ENCODE assay signal across 27 cellular contexts in genomic region chr7:80466638-80467037, GRCh38. TPM values are rescaled to one million over a fixed set of nuclear protein-coding genes. Genes with fewer than 3 reads are reported as not detected.
DNase-seq lines count a peak whose midpoint lies in the region; ATAC-seq and TF ChIP-seq lines count a peak whose summit lies in the region.
"Had no signal": no experiment of that assay in that cellular context is flagged by ENCODE, and none has a peak within 500 bp of the region (broad histone marks: within the 10 kb centered on the region; RNA-seq: fewer than 3 reads in every experiment).

No MANE protein-coding gene starts in this region.

- TF ChIP-seq RAD21 in IMR-90 (IDR thresholded peaks at IDR 0.05; ENCODE audit: low read length), result no peak

- no peak overlapping the region; the same call in 1 of the 2 replicates for H4K5ac ChIP-seq in IMR-90 (ENCODE audit: low read depth, low read length)

- no peaks in the 10 kb centered on the region for H3K9me1 ChIP-seq in IMR-90 (ENCODE audit: insufficient read depth, low read length)

- CTCF ChIA-PET in IMR-90 (lab: Yijun Ruan, JAX), result interaction anchor here (1.0 kb wide), 1 partner anchor 38 kb away, joined by 3 read pairs; no protein-coding TSS in a partner anchor

- no peak overlapping the region for H3K4ac ChIP-seq in IMR-90 (ENCODE audit: low read depth, low read length)

- H2BK15ac ChIP-seq in IMR-90 (ENCODE audit: low read depth, low read length), result no peak overlapping the region

- no peak overlapping the region for H2AK9ac ChIP-seq in IMR-90 (replicated peaks; ENCODE audit: low read depth, low read length, poor library complexity)

- peak overlapping the region; percentile 54; the same call in 1 of the 2 replicates for H3K18ac ChIP-seq in IMR-90 (ENCODE audit: low read depth, low read length)

- peak overlapping the region; percentile 52; the same call in 1 of the 2 replicates for H2BK120ac ChIP-seq in IMR-90 (ENCODE audit: low read depth, low read length)

- peak; percentile 54 to 86 (median 68) for ATAC-seq in heart left ventricle
- ATAC-seq in IMR-90 (ENCODE audit: low read depth), result no peak; the same call in 1 of the 2 replicates
- no peak for ATAC-seq in GM18502 (IDR thresholded peaks at IDR 0.05; ENCODE audit: poor library complexity, unreplicated experiment)
- ATAC-seq: activated CD8-positive, alpha-beta memory T cell treated with anti-CD3 and anti-CD28 coated beads, Interleukin-2, amount 10 ng/mL, durations not matched to agents 7 days and 5 days; activated T-cell treated with anti-CD3 and anti-CD28 coated beads, Interleukin-2, amount 50 U/mL, for 4 hours; K562 had no signal

- BruUV-seq in IMR-90 (replicated peaks; lab: Mats Ljungman, UMichigan), result no TSS peak

- H3K4me2 ChIP-seq in IMR-90 (ENCODE audit: low read depth, low read length), result peak overlapping the region; percentile 76; the same call in 1 of the 2 replicates
- H3K4me2 ChIP-seq in smooth muscle cell, result peak overlapping the region; percentile 59

- POLR2A ChIA-PET in IMR-90 (lab: Charles Lee; ENCODE audit: unreplicated experiment), result interaction anchor here (0.9 kb wide), 1 partner anchor 188 kb away, joined by 3 read pairs; no protein-coding TSS in a partner anchor

- H3K4me3 ChIP-seq in heart left ventricle (no peak overlapping the region), IMR-90 (ENCODE audit: insufficient read depth, low read depth, low read length) (no peak overlapping the region), fibroblast of villous mesenchyme (ENCODE audit: low read depth, low read length) (no peak overlapping the region), smooth muscle cell (no peak overlapping the region)
- H3K4me3 ChIP-seq: esophagus squamous epithelium, K562, SK-N-MC, suprapubic skin, upper lobe of left lung had no signal

- no peaks in the 10 kb centered on the region for H3K9me3 ChIP-seq in heart left ventricle
- H3K9me3 ChIP-seq in IMR-90 (ENCODE audit: control insufficient read depth, insufficient read depth, low read length), result no peaks in the 10 kb centered on the region
- no peaks in the 10 kb centered on the region for H3K9me3 ChIP-seq in smooth muscle cell (replicated peaks; ENCODE audit: low read depth)
- H3K9me3 ChIP-seq: esophagus squamous epithelium, suprapubic skin, upper lobe of left lung had no signal

- TF ChIP-seq POLR2A in heart left ventricle (IDR thresholded peaks at IDR 0.05) (no peak), IMR-90 (IDR thresholded peaks at IDR 0.05; ENCODE audit: low read depth, low read length) (no peak)

- no peak overlapping the region for H3K23ac ChIP-seq in IMR-90 (ENCODE audit: low read depth, low read length)

- no peaks in the 10 kb centered on the region for H3F3A ChIP-seq in smooth muscle cell (ENCODE audit: low read depth)

- no peak overlapping the region for H3K9ac ChIP-seq in IMR-90 (ENCODE audit: low read depth, low read length)
- no peak overlapping the region for H3K9ac ChIP-seq in smooth muscle cell (ENCODE audit: low read depth)

- H3K14ac ChIP-seq in IMR-90 (replicated peaks; ENCODE audit: low read depth, low read length), result peak overlapping the region; percentile 55; the same call in 1 of the 2 replicates

- H3K56ac ChIP-seq in IMR-90 (ENCODE audit: extremely low read depth, insufficient read depth, low read length), result no peak overlapping the region

- no peaks in the 10 kb centered on the region for H4K20me1 ChIP-seq in IMR-90 (ENCODE audit: insufficient read depth, low read length)
- no peaks in the 10 kb centered on the region for H4K20me1 ChIP-seq in smooth muscle cell (ENCODE audit: low read depth)

- H4K8ac ChIP-seq in IMR-90 (ENCODE audit: low read depth in 2 of 2, low read length in 2 of 2), result no peak overlapping the region; a peak in 1 of 4 replicates

- peak overlapping the region; percentile 74; the same call in 1 of the 2 replicates for H2BK20ac ChIP-seq in IMR-90 (ENCODE audit: low read depth, low read length)

- H2AK5ac ChIP-seq in IMR-90 (ENCODE audit: low read depth, low read length), result no peak overlapping the region

- H3K27ac ChIP-seq in heart left ventricle (peak overlapping the region in 10 of 12 donors; percentile 1 to 57 (median 26)), IMR-90 (ENCODE audit: insufficient read depth, low read length) (no peak overlapping the region), smooth muscle cell (ENCODE audit: low read depth) (no peak overlapping the region)
- H3K27ac ChIP-seq: C4-2B, esophagus squamous epithelium, SK-N-MC, suprapubic skin, upper lobe of left lung had no signal

- in situ Hi-C loops in IMR-90 (cut with MboI; ENCODE audit: low sequenced_read_pairs), result no loop called here

- no peaks in the 10 kb centered on the region for H3K79me2 ChIP-seq in smooth muscle cell (ENCODE audit: low read depth)

- dilution Hi-C loops in IMR-90 (cut with HindIII; ENCODE audit: low sequenced_read_pairs, unreplicated experiment), result no loop called here

- peak overlapping the region; percentile 53 for H2BK5ac ChIP-seq in IMR-90 (ENCODE audit: low read depth, low read length, poor library complexity, severe bottlenecking)

- H4K91ac ChIP-seq in IMR-90 (ENCODE audit: insufficient read depth, low read depth, low read length), result no peak overlapping the region

- H3K4me1 ChIP-seq in heart left ventricle (peaks cover 0 to 21% (median 7%) of the 10 kb centered on the region in 12 donors), IMR-90 (ENCODE audit: control insufficient read depth, insufficient read depth, low read length) (peaks cover 3% of the 10 kb centered on the region; the same call in 1 of the 2 replicates), smooth muscle cell (ENCODE audit: low read depth) (peaks cover 8% of the 10 kb centered on the region)
- H3K4me1 ChIP-seq: esophagus squamous epithelium, suprapubic skin had no signal

- H3K36me3 ChIP-seq in heart left ventricle, result no peaks in the 10 kb centered on the region
- H3K36me3 ChIP-seq in IMR-90 (ENCODE audit: control insufficient read depth, insufficient read depth, low read length), result no peaks in the 10 kb centered on the region
- no peaks in the 10 kb centered on the region for H3K36me3 ChIP-seq in smooth muscle cell (ENCODE audit: low read depth)
- H3K36me3 ChIP-seq: esophagus squamous epithelium, suprapubic skin, upper lobe of left lung had no signal

- H2AFZ ChIP-seq in IMR-90 (replicated peaks; ENCODE audit: low read length, poor library complexity) (no peak overlapping the region), smooth muscle cell (ENCODE audit: low read depth) (no peak overlapping the region)

- intact Hi-C loops in heart left ventricle (cut with DNase I) (loop anchor here in 1 of 10 donors (10.0 kb wide), 1 partner anchor 188 kb away; no protein-coding TSS in a partner anchor), cardiac septum (cut with DNase I) (no loop called here), IMR-90 (cut with micrococcal nuclease) (no loop called here)

- WGBS in heart left ventricle, 4 donors, result 51 to 61% (median 55%) methylated on average over 1 of the region's 1 CpG
- WGBS in IMR-90 (ENCODE audit: extremely low coverage in 2 of 2, insufficient read length in 1 of 2), 2 experiments, result no CpG with 5 or more reads among the region's 1 CpG
- WGBS in smooth muscle cell (ENCODE audit: low lambda C conversion rate), result 84% methylated on average over 1 of the region's 1 CpG

- no peaks in the 10 kb centered on the region for H3K79me1 ChIP-seq in IMR-90 (ENCODE audit: low read depth in 1 of 2, low read length in 2 of 2)

- DNase-seq in heart left ventricle, result no peak
- DNase-seq in cardiac septum (ENCODE audit: low spot score), result no peak
- no peak for DNase-seq in IMR-90
- DNase-seq in fibroblast of villous mesenchyme (ENCODE audit: low read depth), result peak; percentile 11
- DNase-seq in smooth muscle cell (lab: John Stamatoyannopoulos, UW; ENCODE audit: unreplicated experiment), result no peak
- DNase-seq in 8988T, result no peak
- DNase-seq: activated CD8-positive, alpha-beta memory T cell treated with anti-CD3 and anti-CD28 coated beads, Interleukin-2, amount 10 ng/mL, durations not matched to agents 7 days and 5 days; activated gamma-delta T cell treated with Interleukin-2 at 50 U/mL for 16 hours; activated T-cell treated with anti-CD3 and anti-CD28 coated beads, Interleukin-2, amount 50 U/mL, for 4 hours; esophagus squamous epithelium; H9; hippocampal formation; left colon; NCI-H1436; NCI-H2107; NCI-H748 treated with DMSO at 0.1 percent for 48 hours; nephron progenitor cell; stimulated activated naive CD4-positive, alpha-beta T cell treated with Interleukin-2 at 50 U/mL for 16 hours; upper lobe of left lung had no signal

- H3K27me3 ChIP-seq in heart left ventricle (no peaks in the 10 kb centered on the region), IMR-90 (ENCODE audit: control insufficient read depth, insufficient read depth, low read length) (no peaks in the 10 kb centered on the region), smooth muscle cell (ENCODE audit: low read depth) (no peaks in the 10 kb centered on the region)
- H3K27me3 ChIP-seq: esophagus squamous epithelium, suprapubic skin, upper lobe of left lung had no signal

- TF ChIP-seq CTCF in heart left ventricle (IDR thresholded peaks at IDR 0.05) (no peak), IMR-90 (conservative IDR thresholded peaks at IDR 0.05; ENCODE audit: low read depth, low read length) (no peak), fibroblast of villous mesenchyme (IDR thresholded peaks at IDR 0.05; ENCODE audit: insufficient read depth, low read depth, low read length) (no peak), smooth muscle cell (IDR thresholded peaks at IDR 0.05; ENCODE audit: borderline replicate concordance, insufficient read depth, poor library complexity, severe bottlenecking) (no peak)

TF ChIP-seq in IMR-90, 13 proteins besides CTCF, POLR2A, EP300 and RAD21:
- TF ChIP-seq MAFK (IDR thresholded peaks at IDR 0.05; ENCODE audit: low read depth, low read length) (peak; percentile 37; the same call in 1 of the 2 replicates), ELK1 (IDR thresholded peaks at IDR 0.05; ENCODE audit: borderline replicate concordance, low read depth, low read length) (no peak)

RNA-seq across cellular contexts. Expression of gene GNAT3, which starts 45.2 kb away (rescaled TPM):
- total RNA-seq in heart left ventricle (not detected), cardiac septum (not detected), IMR-90 (2012; rRNA removed) (not detected in 2 replicates), fibroblast of villous mesenchyme (not detected in 2 replicates), smooth muscle cell (not detected in 2 replicates)
- polyA plus RNA-seq in heart left ventricle (not detected), IMR-90 (2012; rRNA removed) (not detected in 2 replicates), smooth muscle cell (not detected in 2 replicates)
- polyA plus RNA-seq in IMR-90 (2012; cell fraction: cytosol; rRNA removed), result not detected in 2 replicates
- not detected in 2 replicates for polyA plus RNA-seq in IMR-90 (2012; cell fraction: nucleus; rRNA removed; ENCODE audit: low replicate concordance)
- total RNA-seq: activated CD8-positive, alpha-beta memory T cell treated with anti-CD3 and anti-CD28 coated beads, Interleukin-2, amount 10 ng/mL, durations not matched to agents 7 days and 5 days; activated T-cell treated with anti-CD3 and anti-CD28 coated beads, Interleukin-2, amount 50 U/mL, for 4 hours; esophagus squamous epithelium; H9; HT1080; K562; left colon; osteocyte; RPMI7951; suprapubic skin; upper lobe of left lung had no signal
- polyA plus RNA-seq: K562 had no signal

Comparison
In these comparisons a context has a peak if more than half of its experiments do, and no peak if none do; other contexts are left out.
1. ATAC-seq: peak in heart left ventricle (4 of 4); none in IMR-90 (single experiment) and GM18502 (single experiment).
2. H3K27ac ChIP-seq: peak in heart left ventricle (10 of 12); none in IMR-90 (single experiment) and smooth muscle cell (single experiment).